Comparison of ENCODE assay signal across 1 cellular context in genomic region chr6:13700232-13700631, GRCh38.
TF ChIP-seq lines count a peak whose summit lies in the region.

No MANE protein-coding gene starts in this region.

TF ChIP-seq in GM23338, 12 proteins besides CTCF, POLR2A, EP300 and RAD21:
- TF ChIP-seq, protein P1, sequence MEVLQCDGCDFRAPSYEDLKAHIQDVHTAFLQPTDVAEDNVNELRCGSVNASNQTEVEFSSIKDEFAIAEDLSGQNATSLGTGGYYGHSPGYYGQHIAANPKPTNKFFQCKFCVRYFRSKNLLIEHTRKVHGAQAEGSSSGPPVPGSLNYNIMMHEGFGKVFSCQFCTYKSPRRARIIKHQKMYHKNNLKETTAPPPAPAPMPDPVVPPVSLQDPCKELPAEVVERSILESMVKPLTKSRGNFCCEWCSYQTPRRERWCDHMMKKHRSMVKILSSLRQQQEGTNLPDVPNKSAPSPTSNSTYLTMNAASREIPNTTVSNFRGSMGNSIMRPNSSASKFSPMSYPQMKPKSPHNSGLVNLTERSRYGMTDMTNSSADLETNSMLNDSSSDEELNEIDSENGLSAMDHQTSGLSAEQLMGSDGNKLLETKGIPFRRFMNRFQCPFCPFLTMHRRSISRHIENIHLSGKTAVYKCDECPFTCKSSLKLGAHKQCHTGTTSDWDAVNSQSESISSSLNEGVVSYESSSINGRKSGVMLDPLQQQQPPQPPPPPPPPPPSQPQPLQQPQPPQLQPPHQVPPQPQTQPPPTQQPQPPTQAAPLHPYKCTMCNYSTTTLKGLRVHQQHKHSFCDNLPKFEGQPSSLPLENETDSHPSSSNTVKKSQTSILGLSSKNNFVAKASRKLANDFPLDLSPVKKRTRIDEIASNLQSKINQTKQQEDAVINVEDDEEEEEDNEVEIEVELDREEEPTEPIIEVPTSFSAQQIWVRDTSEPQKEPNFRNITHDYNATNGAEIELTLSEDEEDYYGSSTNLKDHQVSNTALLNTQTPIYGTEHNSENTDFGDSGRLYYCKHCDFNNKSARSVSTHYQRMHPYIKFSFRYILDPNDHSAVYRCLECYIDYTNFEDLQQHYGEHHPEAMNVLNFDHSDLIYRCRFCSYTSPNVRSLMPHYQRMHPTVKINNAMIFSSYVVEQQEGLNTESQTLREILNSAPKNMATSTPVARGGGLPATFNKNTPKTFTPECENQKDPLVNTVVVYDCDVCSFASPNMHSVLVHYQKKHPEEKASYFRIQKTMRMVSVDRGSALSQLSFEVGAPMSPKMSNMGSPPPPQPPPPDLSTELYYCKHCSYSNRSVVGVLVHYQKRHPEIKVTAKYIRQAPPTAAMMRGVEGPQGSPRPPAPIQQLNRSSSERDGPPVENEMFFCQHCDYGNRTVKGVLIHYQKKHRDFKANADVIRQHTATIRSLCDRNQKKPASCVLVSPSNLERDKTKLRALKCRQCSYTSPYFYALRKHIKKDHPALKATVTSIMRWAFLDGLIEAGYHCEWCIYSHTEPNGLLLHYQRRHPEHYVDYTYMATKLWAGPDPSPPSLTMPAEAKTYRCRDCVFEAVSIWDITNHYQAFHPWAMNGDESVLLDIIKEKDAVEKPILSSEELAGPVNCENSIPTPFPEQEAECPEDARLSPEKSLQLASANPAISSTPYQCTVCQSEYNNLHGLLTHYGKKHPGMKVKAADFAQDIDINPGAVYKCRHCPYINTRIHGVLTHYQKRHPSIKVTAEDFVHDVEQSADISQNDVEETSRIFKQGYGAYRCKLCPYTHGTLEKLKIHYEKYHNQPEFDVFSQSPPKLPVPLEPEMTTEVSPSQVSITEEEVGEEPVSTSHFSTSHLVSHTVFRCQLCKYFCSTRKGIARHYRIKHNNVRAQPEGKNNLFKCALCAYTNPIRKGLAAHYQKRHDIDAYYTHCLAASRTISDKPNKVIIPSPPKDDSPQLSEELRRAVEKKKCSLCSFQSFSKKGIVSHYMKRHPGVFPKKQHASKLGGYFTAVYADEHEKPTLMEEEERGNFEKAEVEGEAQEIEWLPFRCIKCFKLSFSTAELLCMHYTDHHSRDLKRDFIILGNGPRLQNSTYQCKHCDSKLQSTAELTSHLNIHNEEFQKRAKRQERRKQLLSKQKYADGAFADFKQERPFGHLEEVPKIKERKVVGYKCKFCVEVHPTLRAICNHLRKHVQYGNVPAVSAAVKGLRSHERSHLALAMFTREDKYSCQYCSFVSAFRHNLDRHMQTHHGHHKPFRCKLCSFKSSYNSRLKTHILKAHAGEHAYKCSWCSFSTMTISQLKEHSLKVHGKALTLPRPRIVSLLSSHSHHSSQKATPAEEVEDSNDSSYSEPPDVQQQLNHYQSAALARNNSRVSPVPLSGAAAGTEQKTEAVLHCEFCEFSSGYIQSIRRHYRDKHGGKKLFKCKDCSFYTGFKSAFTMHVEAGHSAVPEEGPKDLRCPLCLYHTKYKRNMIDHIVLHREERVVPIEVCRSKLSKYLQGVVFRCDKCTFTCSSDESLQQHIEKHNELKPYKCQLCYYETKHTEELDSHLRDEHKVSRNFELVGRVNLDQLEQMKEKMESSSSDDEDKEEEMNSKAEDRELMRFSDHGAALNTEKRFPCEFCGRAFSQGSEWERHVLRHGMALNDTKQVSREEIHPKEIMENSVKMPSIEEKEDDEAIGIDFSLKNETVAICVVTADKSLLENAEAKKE (CRISPR knock-in tag; IDR thresholded peaks at IDR 0.05) = no peak
- TF ChIP-seq ZNF114 (CRISPR knock-in tag; IDR thresholded peaks at IDR 0.05) = no peak
